8 cellular contexts compared by ENCODE assay signal in genomic region chr18:5295231-5295920, GRCh38.
DNase-seq lines count a peak whose midpoint lies in the region; ATAC-seq lines count a peak whose summit lies in the region.

A gene with protein sequence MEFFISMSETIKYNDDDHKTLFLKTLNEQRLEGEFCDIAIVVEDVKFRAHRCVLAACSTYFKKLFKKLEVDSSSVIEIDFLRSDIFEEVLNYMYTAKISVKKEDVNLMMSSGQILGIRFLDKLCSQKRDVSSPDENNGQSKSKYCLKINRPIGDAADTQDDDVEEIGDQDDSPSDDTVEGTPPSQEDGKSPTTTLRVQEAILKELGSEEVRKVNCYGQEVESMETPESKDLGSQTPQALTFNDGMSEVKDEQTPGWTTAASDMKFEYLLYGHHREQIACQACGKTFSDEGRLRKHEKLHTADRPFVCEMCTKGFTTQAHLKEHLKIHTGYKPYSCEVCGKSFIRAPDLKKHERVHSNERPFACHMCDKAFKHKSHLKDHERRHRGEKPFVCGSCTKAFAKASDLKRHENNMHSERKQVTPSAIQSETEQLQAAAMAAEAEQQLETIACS (minus strand): TSS chr18:5295726. CDS start chr18:5293246, 2,480 bp downstream.

- H3K36me3 ChIP-seq in effector memory CD4-positive, alpha-beta T cell (ENCODE audit: control insufficient read depth, insufficient read depth, low read length): peaks cover 13% of the 10 kb centered on the region

- DNase-seq in NCI-H748 (lab: John Stamatoyannopoulos, UW; ENCODE audit: unreplicated experiment) (peak; percentile 84), NCI-H748 treated with DMSO at 0.1 percent for 48 hours (lab: John Stamatoyannopoulos, UW) (no peak), NCI-H2171 treated with DMSO at 0.1 percent for 48 hours (lab: John Stamatoyannopoulos, UW) (peak; percentile 65), medulla oblongata (ENCODE audit: extremely low spot score) (peak; percentile 70)
- DNase-seq in activated CD8-positive, alpha-beta memory T cell treated with anti-CD3 and anti-CD28 coated beads for 24 hours: peak; percentile 86
- DNase-seq in effector memory CD4-positive, alpha-beta T cell: peak; percentile 55 to 63 (median 58)
- DNase-seq in stimulated activated CD8-positive, alpha-beta memory T cell treated with anti-CD3 and anti-CD28 coated beads, Interleukin-12 subunit alpha, Interleukin-12 subunit beta, amount 100 ng/mL, for 1 hour (ENCODE audit: low read depth): peak; percentile 37

- H3K27me3 ChIP-seq in effector memory CD4-positive, alpha-beta T cell (replicated peaks; ENCODE audit: control insufficient read depth, insufficient read depth, low read length, poor library complexity, severe bottlenecking): no peaks in the 10 kb centered on the region

- peak within 1 kb of the TSS; percentile 78 for H3K4me3 ChIP-seq in effector memory CD4-positive, alpha-beta T cell (ENCODE audit: insufficient read depth, low read depth, low read length, poor library complexity, severe bottlenecking)

- peaks cover 17% of the 10 kb centered on the region for H3K4me1 ChIP-seq in effector memory CD4-positive, alpha-beta T cell (ENCODE audit: control insufficient read depth, insufficient read depth, low read length, poor library complexity, severe bottlenecking)

- H3K9me3 ChIP-seq in effector memory CD4-positive, alpha-beta T cell (ENCODE audit: control insufficient read depth, low read length): no peaks in the 10 kb centered on the region

- peak; percentile 53 for ATAC-seq in HG02798 (IDR thresholded peaks at IDR 0.05; ENCODE audit: poor library complexity, unreplicated experiment)

- H3K27ac ChIP-seq in effector memory CD4-positive, alpha-beta T cell (ENCODE audit: insufficient read depth, low read length, poor library complexity, severe bottlenecking): peak within 1 kb of the TSS; percentile 86
